ENCODE assay signal across 11 cellular contexts in genomic region chr20:48706710-48707339, GRCh38.
DNase-seq lines count a peak whose midpoint lies in the region; ATAC-seq and TF ChIP-seq lines count a peak whose summit lies in the region.
"Had no signal": no experiment of that assay in that cellular context is flagged by ENCODE, and none has a peak within 500 bp of the region (broad histone marks: within the 10 kb centered on the region; RNA-seq: fewer than 3 reads in every experiment).

No MANE protein-coding gene starts in this region.

- no peaks in the 10 kb centered on the region for H3K79me2 ChIP-seq in mammary epithelial cell (ENCODE audit: insufficient read depth, low read length)

- H3K9me3 ChIP-seq in right atrium auricular region (no peaks in the 10 kb centered on the region), stomach (no peaks in the 10 kb centered on the region), mammary epithelial cell (replicated peaks; ENCODE audit: insufficient read depth, low read length) (no peaks in the 10 kb centered on the region)

- DNase-seq in activated CD4-positive, alpha-beta T cell treated with anti-CD3 and anti-CD28 coated beads, Interleukin-2, amount 10 ng/mL, durations not matched to agents 24 days and 14 days = no peak
- no peak for DNase-seq in activated CD4-positive, alpha-beta T cell treated with anti-CD3 and anti-CD28 coated beads, Interleukin-2, amount 50 U/mL, for 48 hours
- no peak for DNase-seq in right atrium auricular region (ENCODE audit: low spot score)
- DNase-seq in stomach = no peak
- DNase-seq in mammary epithelial cell = no peak
- no peak for DNase-seq in left lobe of liver (ENCODE audit: low spot score)
- DNase-seq: NCI-H2171 treated with DMSO at 0.1 percent for 48 hours, occipital lobe had no signal

- H3K4me2 ChIP-seq in mammary epithelial cell (ENCODE audit: insufficient read depth, low read depth, low read length) = no peak overlapping the region
- H3K4me2 ChIP-seq: KMS-11 had no signal

- H4K20me1 ChIP-seq in mammary epithelial cell (ENCODE audit: insufficient read depth, low read length) = no peaks in the 10 kb centered on the region

- H3K27ac Mint-ChIP-seq in activated CD4-positive, alpha-beta T cell treated with anti-CD3 and anti-CD28 coated beads, Interleukin-2, amount 10 ng/mL, durations not matched to agents 24 days and 14 days = peak overlapping the region; percentile 77
- peak overlapping the region; percentile 86 for H3K27ac Mint-ChIP-seq in activated naive CD8-positive, alpha-beta T cell

- intact Hi-C loops in activated CD4-positive, alpha-beta T cell treated with anti-CD3 and anti-CD28 coated beads, Interleukin-2, amount 10 ng/mL, durations not matched to agents 24 days and 14 days (cut with micrococcal nuclease) = no loop called here
- intact Hi-C loops in stomach (cut with DNase I; ENCODE audit: low total_unique reads) = no loop called here
- intact Hi-C loops in mammary epithelial cell (cut with micrococcal nuclease) = no loop called here

- H3K27me3 ChIP-seq in right atrium auricular region (no peaks in the 10 kb centered on the region), stomach (no peaks in the 10 kb centered on the region), mammary epithelial cell (ENCODE audit: insufficient read depth, low read length) (peaks cover 4% of the 10 kb centered on the region)

- CTCF ChIA-PET in mammary epithelial cell (lab: Charles Lee; ENCODE audit: low non-redundant PET) = no interaction called here

- H3K9ac ChIP-seq in mammary epithelial cell (ENCODE audit: insufficient read depth, low read length) = no peak overlapping the region
- H3K9ac ChIP-seq: KMS-11 had no signal

- H3K27ac ChIP-seq in right atrium auricular region (peak overlapping the region; percentile 7 to 24), stomach (peak overlapping the region in 4 of 5 donors; percentile 22 to 60 (median 42)), mammary epithelial cell (ENCODE audit: insufficient read depth, low read depth, low read length) (no peak overlapping the region)
- H3K27ac ChIP-seq: KMS-11 had no signal

- in situ Hi-C loops in mammary epithelial cell (cut with MboI; ENCODE audit: low sequenced_read_pairs in 2 of 2) = no loop called here

- no peak for TF ChIP-seq EP300 in stomach (IDR thresholded peaks at IDR 0.05)

- no peak for TF ChIP-seq CTCF in right atrium auricular region (IDR thresholded peaks at IDR 0.05)
- TF ChIP-seq CTCF in stomach (IDR thresholded peaks at IDR 0.05) = no peak
- no peak for TF ChIP-seq CTCF in mammary epithelial cell (conservative IDR thresholded peaks at IDR 0.05 in 1 of 2, IDR thresholded peaks at IDR 0.05 in 1 of 2; ENCODE audit: extremely low read depth in 1 of 2, insufficient read depth in 1 of 2, low read depth in 1 of 2, low read length in 2 of 2)

- H3K36me3 Mint-ChIP-seq in activated CD4-positive, alpha-beta T cell treated with anti-CD3 and anti-CD28 coated beads, Interleukin-2, amount 10 ng/mL, durations not matched to agents 24 days and 14 days (ENCODE audit: low read depth) = peaks cover 45% of the 10 kb centered on the region
- peaks cover 13% of the 10 kb centered on the region for H3K36me3 Mint-ChIP-seq in activated naive CD8-positive, alpha-beta T cell

- H3K27me3 Mint-ChIP-seq in activated CD4-positive, alpha-beta T cell treated with anti-CD3 and anti-CD28 coated beads, Interleukin-2, amount 10 ng/mL, durations not matched to agents 24 days and 14 days = no peaks in the 10 kb centered on the region
- H3K27me3 Mint-ChIP-seq in activated naive CD8-positive, alpha-beta T cell = no peaks in the 10 kb centered on the region

- dilution Hi-C loops in mammary epithelial cell (cut with HindIII; ENCODE audit: low sequenced_read_pairs) = no loop called here

- no peak overlapping the region for H3K4me3 ChIP-seq in right atrium auricular region
- no peak overlapping the region for H3K4me3 ChIP-seq in stomach
- no peak overlapping the region for H3K4me3 ChIP-seq in mammary epithelial cell (replicated peaks in 1 of 3; ENCODE audit: insufficient read depth in 1 of 3, low read depth in 2 of 3, low read length in 3 of 3)

- H3K36me3 ChIP-seq in right atrium auricular region (no peaks in the 10 kb centered on the region), stomach (peaks cover 0 to 26% (median 5%) of the 10 kb centered on the region in 4 donors), mammary epithelial cell (ENCODE audit: insufficient read depth, low read length) (no peaks in the 10 kb centered on the region)

- ATAC-seq in HG02870 (IDR thresholded peaks at IDR 0.05; ENCODE audit: unreplicated experiment) = no peak
- ATAC-seq in left lobe of liver = no peak

- H2AFZ ChIP-seq in mammary epithelial cell (ENCODE audit: low read depth, low read length) = no peak overlapping the region

- peak overlapping the region; percentile 45 for H3K4me3 Mint-ChIP-seq in activated CD4-positive, alpha-beta T cell treated with anti-CD3 and anti-CD28 coated beads, Interleukin-2, amount 10 ng/mL, durations not matched to agents 24 days and 14 days
- H3K4me3 Mint-ChIP-seq in activated naive CD8-positive, alpha-beta T cell = no peak overlapping the region

- no peak for TF ChIP-seq POLR2A in stomach (IDR thresholded peaks at IDR 0.05)

- H3K9me3 Mint-ChIP-seq in activated CD4-positive, alpha-beta T cell treated with anti-CD3 and anti-CD28 coated beads, Interleukin-2, amount 10 ng/mL, durations not matched to agents 24 days and 14 days = no peaks in the 10 kb centered on the region
- H3K9me3 Mint-ChIP-seq in activated naive CD8-positive, alpha-beta T cell (ENCODE audit: low read depth) = no peaks in the 10 kb centered on the region

- no TSS peak for BruUV-seq in mammary epithelial cell (replicated peaks; lab: Mats Ljungman, UMichigan)

- WGBS in stomach, 5 donors = 59 to 73% (median 69%) methylated on average over 11 of the region's 11 CpGs
- 74% methylated on average over 11 of the region's 11 CpGs for WGBS in mammary epithelial cell (ENCODE audit: low coverage, missing lambda C conversion rate)

- H3K4me1 Mint-ChIP-seq in activated CD4-positive, alpha-beta T cell treated with anti-CD3 and anti-CD28 coated beads, Interleukin-2, amount 10 ng/mL, durations not matched to agents 24 days and 14 days = peaks cover 32% of the 10 kb centered on the region
- peaks cover 49% of the 10 kb centered on the region for H3K4me1 Mint-ChIP-seq in activated naive CD8-positive, alpha-beta T cell (ENCODE audit: low read depth)

- peaks cover 0 to 35% of the 10 kb centered on the region in 2 donors for H3K4me1 ChIP-seq in right atrium auricular region
- peaks cover 4 to 77% (median 19%) of the 10 kb centered on the region in 4 donors for H3K4me1 ChIP-seq in stomach
- no peaks in the 10 kb centered on the region for H3K4me1 ChIP-seq in mammary epithelial cell (ENCODE audit: insufficient read depth, low read length)
